8 cellular contexts compared by ENCODE assay signal in the genomic region with DNA sequence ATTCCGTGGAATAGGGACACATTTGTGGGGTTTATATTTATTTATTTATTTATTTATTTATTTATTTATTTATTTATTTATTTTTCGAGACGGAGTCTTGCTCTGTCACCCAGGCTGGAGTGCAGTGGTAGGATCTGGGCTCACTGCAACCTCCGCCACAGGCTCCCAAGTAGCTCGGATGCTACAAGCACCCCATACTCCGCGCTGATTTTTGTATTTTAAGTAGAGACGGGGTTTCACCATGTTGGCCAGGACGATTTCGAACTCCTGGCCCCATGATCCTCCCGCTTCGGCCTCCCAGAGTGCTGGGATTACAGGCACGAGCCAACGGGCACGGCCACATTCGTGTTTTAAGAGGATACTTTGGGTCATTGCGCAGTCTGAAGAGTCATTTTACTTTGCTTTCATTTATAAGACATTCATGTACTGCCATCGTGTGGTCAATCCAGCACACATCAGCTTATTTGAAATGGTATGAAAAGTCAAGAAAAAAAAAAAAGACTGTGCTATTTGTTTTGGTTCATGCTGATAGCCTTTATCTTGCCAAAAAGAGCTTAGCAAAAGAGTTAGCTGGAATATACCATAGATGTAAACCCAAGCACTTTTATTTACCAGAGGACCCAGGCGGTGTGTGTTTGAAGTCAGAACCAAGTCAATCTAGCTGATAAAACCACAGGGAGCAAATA.
DNase-seq lines count a peak whose midpoint lies in the region; ATAC-seq and TF ChIP-seq lines count a peak whose summit lies in the region.
"Not testable (repeated sequence)": the region's sequence is repeated elsewhere in the genome, so short reads cannot be mapped to it uniquely, and the experiment has no call there.

No MANE protein-coding gene starts in this region.

- H3K36me3 ChIP-seq in MG63 = not testable (repeated sequence)

- not testable (repeated sequence) for H3K9me3 ChIP-seq in MG63

- intact Hi-C loops in posterior cingulate gyrus (cut with DNase I) = loop anchor here (5.0 kb wide), 1 partner anchor 1980 kb away; no protein-coding TSS in a partner anchor

- ATAC-seq in GM18858 (IDR thresholded peaks at IDR 0.05; ENCODE audit: unreplicated experiment) = peak; percentile 93
- ATAC-seq in HG02759 (IDR thresholded peaks at IDR 0.05; ENCODE audit: unreplicated experiment) = peak; percentile 89

- not testable (repeated sequence) for H3K27me3 ChIP-seq in MG63

- H3K4me3 ChIP-seq in AG09309 (ENCODE audit: control insufficient read depth, low read depth, low read length) (peak overlapping the region; percentile 27), MG63 (peak overlapping the region; percentile 42), cardiac fibroblast (replicated peaks in 1 of 2; ENCODE audit: low read depth in 2 of 2, low read length in 2 of 2) (peak overlapping the region; percentile 13 to 48)

- TF ChIP-seq CTCF in AG09309 (IDR thresholded peaks at IDR 0.05; ENCODE audit: control insufficient read depth, insufficient read depth, low read depth, low read length, missing control alignments) = peak; percentile 31
- TF ChIP-seq CTCF in cardiac fibroblast (IDR thresholded peaks at IDR 0.05; ENCODE audit: low read depth, low read length) = peak; percentile 23

- not testable (repeated sequence) for DNase-seq in AG09309 (ENCODE audit: low read depth)
- DNase-seq in MG63 (peak; percentile 5), SIG-M5 (lab: John Stamatoyannopoulos, UW) (peak; percentile 0), cardiac fibroblast (ENCODE audit: low read depth in 2 of 2) (peak; percentile 62 to 70), hippocampal formation (lab: John Stamatoyannopoulos, UW) (peak; percentile 3 to 9), posterior cingulate gyrus (peak in 8 of 10 donors; percentile 8 to 86 (median 22))
